ENCODE assay signal across 22 cellular contexts in genomic region chr11:59528741-59529140, GRCh38. TPM values are rescaled to one million over a fixed set of nuclear protein-coding genes. Genes with fewer than 3 reads are reported as not detected.
DNase-seq lines count a peak whose midpoint lies in the region; ATAC-seq, FAIRE-seq and TF ChIP-seq lines count a peak whose summit lies in the region.
"Had no signal": no experiment of that assay in that cellular context is flagged by ENCODE, and none has a peak within 500 bp of the region (broad histone marks: within the 10 kb centered on the region; RNA-seq: fewer than 3 reads in every experiment).

No MANE protein-coding gene starts in this region.

- no peak overlapping the region for H2BK5ac ChIP-seq in mesendoderm (ENCODE audit: low read length)

- no peak for TF ChIP-seq POLR2A in GM12878 (IDR thresholded peaks at IDR 0.05; ENCODE audit: low read depth, low read length)

- no peaks in the 10 kb centered on the region for H3K9me3 ChIP-seq in GM12878 (replicated peaks; ENCODE audit: control insufficient read depth, insufficient read depth, low read length)
- no peaks in the 10 kb centered on the region for H3K9me3 ChIP-seq in CD4-positive, alpha-beta memory T cell (ENCODE audit: control insufficient read depth in 1 of 2, low read length in 2 of 2)
- H3K9me3 ChIP-seq: SJCRH30 had no signal

- TF ChIP-seq CTCF in GM23338 (conservative IDR thresholded peaks at IDR 0.05; ENCODE audit: low read depth in 2 of 2) (no peak), GM12878 (IDR thresholded peaks at IDR 0.05 in 2 of 3, conservative IDR thresholded peaks at IDR 0.05 in 1 of 3; ENCODE audit: control insufficient read depth in 2 of 3, extremely low read depth in 1 of 3, insufficient read depth in 1 of 3, low read depth in 3 of 3, low read length in 3 of 3) (no peak)

- peaks cover 27% of the 10 kb centered on the region for H3K4me1 Mint-ChIP-seq in GM23338
- H3K4me1 Mint-ChIP-seq in CD4-positive, alpha-beta memory T cell: no peaks in the 10 kb centered on the region
- H3K4me1 Mint-ChIP-seq: CD14-positive monocyte had no signal

- no TSS peak for BruUV-seq in GM12878 (replicated peaks; lab: Mats Ljungman, UMichigan)

- H3F3A ChIP-seq in GM23338 (replicated peaks; ENCODE audit: low read depth): no peaks in the 10 kb centered on the region

- H4K20me1 ChIP-seq in GM23338 (replicated peaks; ENCODE audit: insufficient read depth): no peaks in the 10 kb centered on the region
- no peaks in the 10 kb centered on the region for H4K20me1 ChIP-seq in GM12878 (ENCODE audit: control insufficient read depth, insufficient read depth)

- no peak for TF ChIP-seq RAD21 in GM12878 (IDR thresholded peaks at IDR 0.05; ENCODE audit: insufficient read depth, low read depth, low read length)

- SMC1A ChIA-PET in GM12878 (lab: Charles Lee; ENCODE audit: uncharacterized antibody, unreplicated experiment): no interaction called here

- H2AK5ac ChIP-seq in mesendoderm (ENCODE audit: low read length): no peak overlapping the region

- POLR2A ChIA-PET in GM12878 (lab: Charles Lee): no interaction called here
- POLR2A ChIA-PET in CD4-positive, alpha-beta memory T cell (lab: Charles Lee; ENCODE audit: partially characterized antibody): no interaction called here

- no peaks in the 10 kb centered on the region for H3K79me1 ChIP-seq in mesendoderm (ENCODE audit: low read length)

- H3K36me3 Mint-ChIP-seq in GM23338 (ENCODE audit: low read depth): no peaks in the 10 kb centered on the region
- H3K36me3 Mint-ChIP-seq in CD4-positive, alpha-beta memory T cell: no peaks in the 10 kb centered on the region
- H3K36me3 Mint-ChIP-seq: CD14-positive monocyte had no signal

- no peak overlapping the region for H3K4me3 Mint-ChIP-seq in GM23338
- H3K4me3 Mint-ChIP-seq in CD4-positive, alpha-beta memory T cell: no peak overlapping the region
- H3K4me3 Mint-ChIP-seq: CD14-positive monocyte had no signal

- H3K27me3 ChIP-seq in GM23338 (ENCODE audit: insufficient read depth) (no peaks in the 10 kb centered on the region), GM12878 (replicated peaks in 1 of 2; ENCODE audit: control insufficient read depth in 2 of 2, insufficient read depth in 2 of 2, low read length in 1 of 2) (no peaks in the 10 kb centered on the region), mesendoderm (ENCODE audit: insufficient read depth, low read length, poor library complexity) (no peaks in the 10 kb centered on the region)
- H3K27me3 ChIP-seq in CD4-positive, alpha-beta memory T cell (ENCODE audit: insufficient read depth, low read length): no peaks in the 10 kb centered on the region
- H3K27me3 ChIP-seq: SJCRH30 had no signal

- no peak for TF ChIP-seq EP300 in GM12878 (IDR thresholded peaks at IDR 0.05; ENCODE audit: borderline replicate concordance in 1 of 2, control insufficient read depth in 1 of 2, low read depth in 2 of 2, low read length in 2 of 2)

- H4K8ac ChIP-seq in mesendoderm (ENCODE audit: low read depth, low read length): no peak overlapping the region

- H3K27ac ChIP-seq in GM23338 (ENCODE audit: low read depth) (no peak overlapping the region), GM12878 (ENCODE audit: control insufficient read depth, insufficient read depth) (no peak overlapping the region), mesendoderm (ENCODE audit: low read depth, low read length) (no peak overlapping the region)
- H3K27ac ChIP-seq in CD4-positive, alpha-beta memory T cell (ENCODE audit: low read depth, low read length): no peak overlapping the region
- H3K27ac ChIP-seq: GM23248, SJCRH30 had no signal

- H2BK15ac ChIP-seq in mesendoderm (replicated peaks; ENCODE audit: low read depth): no peak overlapping the region

- WGBS in GM12878 (ENCODE audit: insufficient coverage, insufficient replicate concordance, low lambda C conversion rate, missing lambda C conversion rate): 54% methylated on average over 7 of the region's 7 CpGs
- WGBS in mesendoderm (ENCODE audit: extremely low coverage, insufficient coverage, low lambda C conversion rate): no CpG with 5 or more reads among the region's 7 CpGs

- H3K36me3 ChIP-seq in GM23338 (ENCODE audit: insufficient read depth) (no peaks in the 10 kb centered on the region), GM12878 (ENCODE audit: control insufficient read depth in 2 of 2, insufficient read depth in 2 of 2, low read length in 1 of 2) (no peaks in the 10 kb centered on the region), mesendoderm (ENCODE audit: control insufficient read depth, insufficient read depth, low read length) (no peaks in the 10 kb centered on the region)
- H3K36me3 ChIP-seq in CD4-positive, alpha-beta memory T cell (ENCODE audit: insufficient read depth, low read length): no peaks in the 10 kb centered on the region
- H3K36me3 ChIP-seq: SJCRH30 had no signal

- H3K4me3 ChIP-seq in GM23338: no peak overlapping the region
- no peak overlapping the region for H3K4me3 ChIP-seq in GM12878
- no peak overlapping the region for H3K4me3 ChIP-seq in mesendoderm (ENCODE audit: low read length)
- no peak overlapping the region for H3K4me3 ChIP-seq in CD4-positive, alpha-beta memory T cell (ENCODE audit: low read length in 2 of 2)
- H3K4me3 ChIP-seq: GM23248, SJCRH30 had no signal

- RAD21 ChIA-PET in GM12878 (lab: Charles Lee; ENCODE audit: unreplicated experiment): interaction anchor here (1.5 kb wide), 1 partner anchor 8 kb away, joined by 5 read pairs; no protein-coding TSS in a partner anchor

- no peaks in the 10 kb centered on the region for H3K79me2 ChIP-seq in GM23338 (replicated peaks; ENCODE audit: insufficient read depth)
- no peaks in the 10 kb centered on the region for H3K79me2 ChIP-seq in GM12878 (ENCODE audit: control insufficient read depth, insufficient read depth, low read length)
- H3K79me2 ChIP-seq in mesendoderm (ENCODE audit: control insufficient read depth, insufficient read depth, low read length): no peaks in the 10 kb centered on the region

- H3K9ac ChIP-seq in GM12878 (ENCODE audit: control insufficient read depth, insufficient read depth, low read length): no peak overlapping the region
- no peak overlapping the region for H3K9ac ChIP-seq in mesendoderm (ENCODE audit: low read length)
- H3K9ac ChIP-seq: GM23248 had no signal

- H3K27ac Mint-ChIP-seq in GM23338: no peak overlapping the region
- no peak overlapping the region for H3K27ac Mint-ChIP-seq in CD4-positive, alpha-beta memory T cell
- H3K27ac Mint-ChIP-seq: CD14-positive monocyte had no signal

- no peak overlapping the region for H3K23ac ChIP-seq in mesendoderm (ENCODE audit: low read length)

- peak overlapping the region; percentile 4; the same call in 1 of the 2 replicates for H2AFZ ChIP-seq in GM23338
- no peak overlapping the region for H2AFZ ChIP-seq in GM12878 (ENCODE audit: control insufficient read depth, low read depth, low read length)
- H2AFZ ChIP-seq: GM23248 had no signal

- H3K4me1 ChIP-seq in GM23338 (ENCODE audit: insufficient read depth) (peaks cover 23% of the 10 kb centered on the region), GM12878 (ENCODE audit: control insufficient read depth, insufficient read depth, low read length) (no peaks in the 10 kb centered on the region), mesendoderm (ENCODE audit: control insufficient read depth, low read depth, low read length) (peaks cover 5% of the 10 kb centered on the region)
- H3K4me1 ChIP-seq in CD4-positive, alpha-beta memory T cell (ENCODE audit: insufficient read depth, low read length): no peaks in the 10 kb centered on the region
- H3K4me1 ChIP-seq: SJCRH30 had no signal

- H3K56ac ChIP-seq in mesendoderm (ENCODE audit: low read length): peak overlapping the region; percentile 10

- H4K5ac ChIP-seq in mesendoderm (ENCODE audit: low read length): no peak overlapping the region

- peak; percentile 31 for FAIRE-seq in GM12878 (lab: Jason Lieb, UNC)
- FAIRE-seq: A204.1, RCC 7860 had no signal

- CTCF ChIA-PET in GM12878 (lab: Yijun Ruan, JAX): no interaction called here
- CTCF ChIA-PET in CD4-positive, alpha-beta memory T cell (lab: Charles Lee; ENCODE audit: partially characterized antibody): interaction anchor here (1.5 kb wide), 1 partner anchor 9 kb away, joined by 7 read pairs; no protein-coding TSS in a partner anchor

- H3K9me3 Mint-ChIP-seq in GM23338: no peaks in the 10 kb centered on the region
- no peaks in the 10 kb centered on the region for H3K9me3 Mint-ChIP-seq in CD4-positive, alpha-beta memory T cell

- intact Hi-C loops in GM12878 (cut with micrococcal nuclease; ENCODE audit: unreplicated experiment): no loop called here
- intact Hi-C loops in CD4-positive, alpha-beta memory T cell (cut with micrococcal nuclease): no loop called here

- peak; percentile 32; the same call in 2 of the 3 replicates for ATAC-seq in GM23338
- no peak for ATAC-seq in GM12878
- no peak for ATAC-seq in HG03139 (IDR thresholded peaks at IDR 0.05; ENCODE audit: unreplicated experiment)
- ATAC-seq in HG02840 (IDR thresholded peaks at IDR 0.05; ENCODE audit: low FRiP score, unreplicated experiment): no peak

- no peak overlapping the region for H3K4ac ChIP-seq in mesendoderm (ENCODE audit: low read depth, low read length)

- H2BK120ac ChIP-seq in mesendoderm (ENCODE audit: low read depth, low read length): no peak overlapping the region

- DNase-seq in GM23338 (ENCODE audit: low spot score): peak; percentile 13
- DNase-seq in GM12878 (ENCODE audit: low read depth, low spot score): no peak
- DNase-seq in mesendoderm: no peak
- peak; percentile 76 for DNase-seq in retina
- no peak for DNase-seq in CD4-positive, alpha-beta memory T cell
- DNase-seq: DMS79, GM23248, HCEC 1CT, MM.1S, NCI-H1092, NCI-H1436 treated with DMSO at 0.1 percent for 48 hours, NCI-H2029, NCI-H524 treated with DMSO at 0.1 percent for 48 hours, OCI-M1, SJCRH30, T-helper 1 cell had no signal

- H3K4me2 ChIP-seq in GM23338 (peak overlapping the region; percentile 21; the same call in 1 of the 2 replicates), GM12878 (ENCODE audit: control insufficient read depth, insufficient read depth) (no peak overlapping the region), mesendoderm (ENCODE audit: low read length) (no peak overlapping the region)

- no peak overlapping the region for H3K18ac ChIP-seq in mesendoderm (ENCODE audit: low read length)

- H3K9me2 ChIP-seq in GM23338 (ENCODE audit: insufficient read depth): peaks cover 9% of the 10 kb centered on the region; the same call in 1 of the 2 replicates

- H3K27me3 Mint-ChIP-seq in GM23338 (ENCODE audit: insufficient read depth, low read depth, poor library complexity): peaks cover 7% of the 10 kb centered on the region
- H3K27me3 Mint-ChIP-seq in CD4-positive, alpha-beta memory T cell: peaks cover 4 to 11% of the 10 kb centered on the region in 2 donors

- in situ Hi-C loops in GM12878 (cut with MboI): no loop called here

RNA-seq across cellular contexts. Expression of gene OR4D9, which starts 17.4 kb away (rescaled TPM):
- total RNA-seq in GM23338 (2014; rRNA removed; shearing (Covaris generic)): not detected in 2 replicates
- polyA plus RNA-seq in GM23338 (2016; fragmentation: Nextera tagmentation; extraction: Ambion mirVana) (not detected in 2 replicates), GM12878 (2011; rRNA removed) (not detected in 2 replicates), GM12878 (2014; fragmentation: Illumina TruSeq; extraction: Trizol) (not detected in 2 replicates), GM12878 (2014; fragmentation: Nextera tagmentation; extraction: Ambion mirVana) (not detected), GM12878 (2014; rRNA removed) (not detected in 2 replicates), GM12878 (2016; fragmentation: Nextera tagmentation; extraction: Ambion mirVana) (not detected)
- not detected in 2 replicates for total RNA-seq in GM12878 (2013; cell fraction: nucleolus; rRNA removed)
- total RNA-seq in GM12878 (2014; rRNA removed) (not detected in 2 replicates), GM12878 (2014; rRNA removed; fragmentation: Illumina TruSeq; extraction: Trizol) (not detected in 2 replicates), GM12878 (2021) (not detected in 2 replicates)
- polyA plus RNA-seq in GM12878 (2011; ENCODE audit: low read depth): not detected
- polyA plus RNA-seq in GM12878 (2011; cell fraction: cytosol; rRNA removed): not detected in 2 replicates
- not detected in 2 replicates for polyA plus RNA-seq in GM12878 (2011; cell fraction: nucleus; rRNA removed)
- not detected in 2 replicates for polyA plus RNA-seq in GM12878 (2012)
- not detected in 2 replicates for polyA minus RNA-seq in GM12878 (2011; rRNA and poly(A)+ RNA removed)
- not detected in 2 replicates for polyA minus RNA-seq in GM12878 (2011; cell fraction: cytosol; rRNA and poly(A)+ RNA removed)
- polyA minus RNA-seq in GM12878 (2011; cell fraction: nucleus; rRNA and poly(A)+ RNA removed): not detected in 2 replicates
- polyA plus RNA-seq in mesendoderm (2013, experiment 1 of 2): not detected
- not detected for polyA plus RNA-seq in mesendoderm (2013, experiment 2 of 2)
- total RNA-seq in CD4-positive, alpha-beta memory T cell: not detected
- polyA plus RNA-seq in CD4-positive, alpha-beta memory T cell: not detected
- total RNA-seq: GM23248, LHCN-M2, SJCRH30 had no signal
- polyA plus RNA-seq: CD14-positive monocyte, GM23248 had no signal

RNA-seq across cellular contexts. Expression of gene OR4D11, which starts 25.4 kb away (rescaled TPM):
- total RNA-seq in GM23338 (2014; rRNA removed; shearing (Covaris generic)): not detected in 2 replicates
- polyA plus RNA-seq in GM23338 (2016; fragmentation: Nextera tagmentation; extraction: Ambion mirVana) (not detected in 2 replicates), GM12878 (2011; rRNA removed) (not detected in 2 replicates), GM12878 (2014; fragmentation: Illumina TruSeq; extraction: Trizol) (not detected in 2 replicates), GM12878 (2014; fragmentation: Nextera tagmentation; extraction: Ambion mirVana) (not detected), GM12878 (2014; rRNA removed) (not detected in 2 replicates), GM12878 (2016; fragmentation: Nextera tagmentation; extraction: Ambion mirVana) (not detected)
- total RNA-seq in GM12878 (2013; cell fraction: nucleolus; rRNA removed): not detected in 2 replicates
- total RNA-seq in GM12878 (2014; rRNA removed) (not detected in 2 replicates), GM12878 (2014; rRNA removed; fragmentation: Illumina TruSeq; extraction: Trizol) (not detected in 2 replicates), GM12878 (2021) (not detected in 2 replicates)
- not detected for polyA plus RNA-seq in GM12878 (2011; ENCODE audit: low read depth)
- not detected in 2 replicates for polyA plus RNA-seq in GM12878 (2011; cell fraction: cytosol; rRNA removed)
- not detected in 2 replicates for polyA plus RNA-seq in GM12878 (2011; cell fraction: nucleus; rRNA removed)
- not detected in 2 replicates for polyA plus RNA-seq in GM12878 (2012)
- not detected in 2 replicates for polyA minus RNA-seq in GM12878 (2011; rRNA and poly(A)+ RNA removed)
- polyA minus RNA-seq in GM12878 (2011; cell fraction: cytosol; rRNA and poly(A)+ RNA removed): not detected in 2 replicates
- not detected in 2 replicates for polyA minus RNA-seq in GM12878 (2011; cell fraction: nucleus; rRNA and poly(A)+ RNA removed)
- polyA plus RNA-seq in mesendoderm (2013, experiment 1 of 2): not detected
- not detected for polyA plus RNA-seq in mesendoderm (2013, experiment 2 of 2)
- not detected for total RNA-seq in CD4-positive, alpha-beta memory T cell
- polyA plus RNA-seq in CD4-positive, alpha-beta memory T cell: not detected
- total RNA-seq: GM23248, LHCN-M2, SJCRH30 had no signal
- polyA plus RNA-seq: CD14-positive monocyte, GM23248 had no signal

RNA-seq across cellular contexts. Expression of gene OR4D10, which starts 55.6 kb away (rescaled TPM):
- total RNA-seq in GM23338 (2014; rRNA removed; shearing (Covaris generic)): not detected in 2 replicates
- polyA plus RNA-seq in GM23338 (2016; fragmentation: Nextera tagmentation; extraction: Ambion mirVana): not detected in 2 replicates
- not detected in 2 replicates for total RNA-seq in GM12878 (2013; cell fraction: nucleolus; rRNA removed)
- not detected in 2 replicates for total RNA-seq in GM12878 (2014; rRNA removed)
- not detected in 2 replicates for total RNA-seq in GM12878 (2014; rRNA removed; fragmentation: Illumina TruSeq; extraction: Trizol)
- not detected in 2 replicates for total RNA-seq in GM12878 (2021)
- not detected for polyA plus RNA-seq in GM12878 (2011; ENCODE audit: low read depth)
- polyA plus RNA-seq in GM12878 (2011; rRNA removed): not detected in 2 replicates
- polyA plus RNA-seq in GM12878 (2011; cell fraction: cytosol; rRNA removed): not detected in 2 replicates
- not detected in 2 replicates for polyA plus RNA-seq in GM12878 (2011; cell fraction: nucleus; rRNA removed)
- polyA plus RNA-seq in GM12878 (2012): not detected in 2 replicates
- not detected in 2 replicates for polyA plus RNA-seq in GM12878 (2014; fragmentation: Illumina TruSeq; extraction: Trizol)
- polyA plus RNA-seq in GM12878 (2014; fragmentation: Nextera tagmentation; extraction: Ambion mirVana): not detected
- polyA plus RNA-seq in GM12878 (2014; rRNA removed): not detected in 2 replicates
- not detected for polyA plus RNA-seq in GM12878 (2016; fragmentation: Nextera tagmentation; extraction: Ambion mirVana)
- polyA minus RNA-seq in GM12878 (2011; rRNA and poly(A)+ RNA removed): not detected in 2 replicates
- not detected in 2 replicates for polyA minus RNA-seq in GM12878 (2011; cell fraction: cytosol; rRNA and poly(A)+ RNA removed)
- polyA minus RNA-seq in GM12878 (2011; cell fraction: nucleus; rRNA and poly(A)+ RNA removed): not detected in 2 replicates
- not detected for polyA plus RNA-seq in mesendoderm (2013, experiment 1 of 2)
- polyA plus RNA-seq in mesendoderm (2013, experiment 2 of 2): not detected
- total RNA-seq in CD4-positive, alpha-beta memory T cell: not detected
- polyA plus RNA-seq in CD4-positive, alpha-beta memory T cell: not detected
- total RNA-seq: GM23248, LHCN-M2, SJCRH30 had no signal
- polyA plus RNA-seq: CD14-positive monocyte, GM23248 had no signal

Comparison
In these comparisons a context has a peak if more than half of its experiments do, and no peak if none do; other contexts are left out.
1. DNase-seq: peak in GM23338 (single experiment) and retina (single experiment); none in GM12878 (single experiment), mesendoderm (single experiment) and CD4-positive, alpha-beta memory T cell (0 of 5).